15 cellular contexts compared by ENCODE assay signal in the genomic region with DNA sequence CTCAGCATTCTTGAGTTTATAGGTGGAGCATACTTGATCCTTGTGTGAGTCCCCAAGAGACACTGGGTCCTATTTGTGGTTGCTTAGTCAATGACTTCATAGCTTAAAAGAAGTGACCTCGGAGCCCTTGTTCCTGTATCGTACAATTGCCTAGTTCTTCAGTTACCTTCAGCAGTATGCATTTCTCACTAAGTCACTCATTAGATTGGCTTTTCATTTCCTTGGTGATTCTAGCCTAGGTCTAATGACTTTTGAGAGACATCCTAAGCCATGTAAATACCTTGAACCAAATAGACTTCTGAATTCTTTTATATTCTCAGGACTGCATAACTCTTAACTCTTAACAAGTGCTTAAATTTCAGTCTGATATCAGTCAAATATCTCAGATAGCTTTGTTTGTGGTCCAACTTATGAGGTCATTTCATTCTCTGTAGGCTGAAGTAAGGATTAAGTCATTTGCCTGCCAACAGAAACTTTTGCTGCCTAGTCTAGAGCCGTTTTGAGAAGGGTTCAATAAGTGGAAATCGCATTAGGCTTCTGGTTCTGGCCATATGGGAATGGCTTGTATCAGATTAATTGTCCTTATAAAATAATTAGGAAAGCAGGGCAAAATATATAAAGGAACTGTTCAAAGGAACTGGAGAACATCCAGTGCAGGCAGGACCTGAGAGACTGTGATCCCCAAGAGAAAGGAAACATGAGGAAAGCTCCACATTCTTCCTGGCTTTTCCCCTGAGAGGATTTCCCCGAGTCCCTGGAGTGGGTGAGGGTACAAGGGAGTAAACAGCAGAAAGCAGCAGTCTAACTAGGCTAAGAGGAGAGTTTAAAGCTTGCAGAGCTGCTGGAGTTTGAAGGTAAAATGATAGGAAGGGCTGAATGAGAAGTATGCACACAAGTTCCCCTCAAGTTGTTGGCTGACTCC. TPM values are rescaled to one million over a fixed set of nuclear protein-coding genes. Genes with fewer than 3 reads are reported as not detected.
DNase-seq lines count a peak whose midpoint lies in the region; ATAC-seq and TF ChIP-seq lines count a peak whose summit lies in the region.
"Had no signal": no experiment of that assay in that cellular context is flagged by ENCODE, and none has a peak within 500 bp of the region (broad histone marks: within the 10 kb centered on the region; RNA-seq: fewer than 3 reads in every experiment).

No MANE protein-coding gene starts in this region.

- no peak overlapping the region for H3K4me3 Mint-ChIP-seq in GM23338
- H3K4me3 Mint-ChIP-seq: activated naive CD4-positive, alpha-beta T cell treated with anti-CD3 and anti-CD28 coated beads, Interleukin-2, amount 10 ng/mL, durations not matched to agents 7 days and 5 days; dendritic cell treated with granulocyte-macrophage colony-stimulating factor and Interleukin-4, amounts not matched to agents 40 ng/mL and 50 ng/mL, for 4 days had no signal

- H3K27ac Mint-ChIP-seq in GM23338 = no peak overlapping the region
- H3K27ac Mint-ChIP-seq: activated naive CD4-positive, alpha-beta T cell treated with anti-CD3 and anti-CD28 coated beads, Interleukin-2, amount 10 ng/mL, durations not matched to agents 7 days and 5 days; dendritic cell treated with granulocyte-macrophage colony-stimulating factor and Interleukin-4, amounts not matched to agents 40 ng/mL and 50 ng/mL, for 4 days had no signal

- no peaks in the 10 kb centered on the region for H3K36me3 ChIP-seq in smooth muscle cell (ENCODE audit: low read depth)
- no peaks in the 10 kb centered on the region for H3K36me3 ChIP-seq in Karpas-422 (ENCODE audit: insufficient read depth, low read length)
- H3K36me3 ChIP-seq in GM23338 (ENCODE audit: insufficient read depth) = no peaks in the 10 kb centered on the region
- H3K36me3 ChIP-seq: left ventricle myocardium inferior had no signal

- DNase-seq in H4 (ENCODE audit: low spot score) (peak; percentile 78), RPMI7951 (ENCODE audit: low read depth) (peak; percentile 62), glomerular visceral epithelial cell (ENCODE audit: extremely low spot score) (peak; percentile 80), smooth muscle cell (lab: John Stamatoyannopoulos, UW; ENCODE audit: unreplicated experiment) (no peak), Karpas-422 (no peak), GM23338 (ENCODE audit: low spot score) (no peak)
- DNase-seq: activated CD8-positive, alpha-beta memory T cell treated with anti-CD3 and anti-CD28 coated beads for 24 hours; activated naive CD4-positive, alpha-beta T cell treated with anti-CD3 and anti-CD28 coated beads, Interleukin-2, amount 10 ng/mL, durations not matched to agents 7 days and 5 days; DMS 273 treated with DMSO at 0.1 percent for 48 hours; left ventricle myocardium inferior; NCI-H146; posterior cingulate gyrus had no signal

- TF ChIP-seq CTCF in smooth muscle cell (IDR thresholded peaks at IDR 0.05; ENCODE audit: borderline replicate concordance, insufficient read depth, poor library complexity, severe bottlenecking) (no peak), GM23338 (conservative IDR thresholded peaks at IDR 0.05; ENCODE audit: low read depth in 2 of 2) (no peak)

- peak overlapping the region; percentile 60 for H3K4me2 ChIP-seq in smooth muscle cell
- no peak overlapping the region for H3K4me2 ChIP-seq in Karpas-422 (ENCODE audit: low read depth, low read length, poor library complexity, severe bottlenecking)
- H3K4me2 ChIP-seq in GM23338 = no peak overlapping the region

- H3K27me3 ChIP-seq in smooth muscle cell (ENCODE audit: low read depth) (no peaks in the 10 kb centered on the region), Karpas-422 (ENCODE audit: low read length) (no peaks in the 10 kb centered on the region), GM23338 (ENCODE audit: insufficient read depth) (no peaks in the 10 kb centered on the region)

- no peaks in the 10 kb centered on the region for H3K9me3 Mint-ChIP-seq in GM23338
- H3K9me3 Mint-ChIP-seq: activated naive CD4-positive, alpha-beta T cell treated with anti-CD3 and anti-CD28 coated beads, Interleukin-2, amount 10 ng/mL, durations not matched to agents 7 days and 5 days; dendritic cell treated with granulocyte-macrophage colony-stimulating factor and Interleukin-4, amounts not matched to agents 40 ng/mL and 50 ng/mL, for 4 days had no signal

- H3K9ac ChIP-seq in smooth muscle cell (ENCODE audit: low read depth) (peak overlapping the region; percentile 15), Karpas-422 (ENCODE audit: low read length) (no peak overlapping the region)

- peaks cover 7% of the 10 kb centered on the region; the same call in 2 of the 3 replicates for H3K4me1 Mint-ChIP-seq in GM23338
- H3K4me1 Mint-ChIP-seq: activated naive CD4-positive, alpha-beta T cell treated with anti-CD3 and anti-CD28 coated beads, Interleukin-2, amount 10 ng/mL, durations not matched to agents 7 days and 5 days had no signal

- H3K9me3 ChIP-seq in smooth muscle cell (replicated peaks; ENCODE audit: low read depth) (no peaks in the 10 kb centered on the region), Karpas-422 (ENCODE audit: low read length) (no peaks in the 10 kb centered on the region)
- H3K9me3 ChIP-seq: left ventricle myocardium inferior had no signal

- no peak overlapping the region for H3K4me3 ChIP-seq in smooth muscle cell
- no peak overlapping the region for H3K4me3 ChIP-seq in Karpas-422 (ENCODE audit: low read length)
- no peak overlapping the region for H3K4me3 ChIP-seq in GM23338
- H3K4me3 ChIP-seq: left ventricle myocardium inferior had no signal

- H3K79me2 ChIP-seq in smooth muscle cell (ENCODE audit: low read depth) (no peaks in the 10 kb centered on the region), Karpas-422 (ENCODE audit: low read length) (no peaks in the 10 kb centered on the region), GM23338 (replicated peaks; ENCODE audit: insufficient read depth) (no peaks in the 10 kb centered on the region)

- peaks cover 15% of the 10 kb centered on the region for H3F3A ChIP-seq in smooth muscle cell (ENCODE audit: low read depth)
- no peaks in the 10 kb centered on the region for H3F3A ChIP-seq in GM23338 (replicated peaks; ENCODE audit: low read depth)

- WGBS in smooth muscle cell (ENCODE audit: low lambda C conversion rate) = 49% methylated on average over 5 of the region's 5 CpGs

- H3K9me2 ChIP-seq in Karpas-422 (replicated peaks; ENCODE audit: insufficient read depth, low read length) (no peaks in the 10 kb centered on the region), GM23338 (ENCODE audit: insufficient read depth) (no peaks in the 10 kb centered on the region)

- H4K20me1 ChIP-seq in smooth muscle cell (ENCODE audit: low read depth) (no peaks in the 10 kb centered on the region), Karpas-422 (ENCODE audit: insufficient read depth, low read depth, low read length) (no peaks in the 10 kb centered on the region), GM23338 (replicated peaks; ENCODE audit: insufficient read depth) (no peaks in the 10 kb centered on the region)

- H3K27ac ChIP-seq in smooth muscle cell (ENCODE audit: low read depth) (peak overlapping the region; percentile 79), Karpas-422 (ENCODE audit: low read length) (no peak overlapping the region), GM23338 (ENCODE audit: low read depth) (no peak overlapping the region)
- H3K27ac ChIP-seq: HL-60, left ventricle myocardium inferior had no signal

- H3K4me1 ChIP-seq in smooth muscle cell (ENCODE audit: low read depth) (peaks cover 23% of the 10 kb centered on the region), Karpas-422 (ENCODE audit: low read length) (no peaks in the 10 kb centered on the region), GM23338 (ENCODE audit: insufficient read depth) (no peaks in the 10 kb centered on the region)

- H2AFZ ChIP-seq in smooth muscle cell (ENCODE audit: low read depth) (no peak overlapping the region), Karpas-422 (ENCODE audit: low read length) (no peak overlapping the region), GM23338 (no peak overlapping the region)

- H3K27me3 Mint-ChIP-seq in GM23338 (ENCODE audit: insufficient read depth, low read depth, poor library complexity) = peaks cover 3% of the 10 kb centered on the region

- no peak for ATAC-seq in GM21786 (IDR thresholded peaks at IDR 0.05; ENCODE audit: unreplicated experiment)
- ATAC-seq in GM23338 = no peak

- no peaks in the 10 kb centered on the region for H3K36me3 Mint-ChIP-seq in GM23338 (ENCODE audit: low read depth)
- H3K36me3 Mint-ChIP-seq: activated naive CD4-positive, alpha-beta T cell treated with anti-CD3 and anti-CD28 coated beads, Interleukin-2, amount 10 ng/mL, durations not matched to agents 7 days and 5 days had no signal

TF ChIP-seq in GM23338, 12 proteins besides CTCF, POLR2A, EP300 and RAD21 (continues in another document):
- TF ChIP-seq CREB1 (CRISPR knock-in tag; IDR thresholded peaks at IDR 0.05; ENCODE audit: low read depth) = no peak

RNA-seq across cellular contexts. Expression of gene TRAF6, which starts 39.9 kb away (rescaled TPM):
- 8.8 and 9.1 TPM in 2 replicates for total RNA-seq in H4 (2014; rRNA removed; shearing (Covaris generic))
- total RNA-seq in RPMI7951 (2014; rRNA removed; shearing (Covaris generic)) = 5.0 and 7.2 TPM in 2 replicates
- 18.9 and 19.7 TPM in 2 replicates for total RNA-seq in smooth muscle cell
- polyA plus RNA-seq in smooth muscle cell = 9.9 and 14.7 TPM in 2 replicates
- total RNA-seq in Karpas-422 (2014; rRNA removed; shearing (Covaris generic); ENCODE audit: low replicate concordance) = 8.7 and 13.2 TPM in 2 replicates
- total RNA-seq in GM23338 (2014; rRNA removed; shearing (Covaris generic)) = 6.4 and 10.5 TPM in 2 replicates
- 4.2 and 4.4 TPM in 2 replicates for polyA plus RNA-seq in GM23338 (2016; fragmentation: Nextera tagmentation; extraction: Ambion mirVana)

Comparison
In these comparisons a context has a peak if more than half of its experiments do, and no peak if none do; other contexts are left out.
1. DNase-seq: peak in H4 (single experiment), RPMI7951 (single experiment) and glomerular visceral epithelial cell (single experiment); none in smooth muscle cell (single experiment), Karpas-422 (single experiment) and GM23338 (single experiment).